ENCODE assay signal across 8 cellular contexts in genomic region chr11:17384002-17384511, GRCh38. TPM values are rescaled to one million over a fixed set of nuclear protein-coding genes. Genes with fewer than 3 reads are reported as not detected.
DNase-seq lines count a peak whose midpoint lies in the region; ATAC-seq, FAIRE-seq and TF ChIP-seq lines count a peak whose summit lies in the region.

No MANE protein-coding gene starts in this region.

- peak; percentile 93 for TF ChIP-seq CTCF in AG09319 (IDR thresholded peaks at IDR 0.05; ENCODE audit: low read depth, low read length)
- peak; percentile 92 for TF ChIP-seq CTCF in LNCAP (IDR thresholded peaks at IDR 0.05)
- TF ChIP-seq CTCF in RWPE1 (conservative IDR thresholded peaks at IDR 0.05; ENCODE audit: low read depth): peak; percentile 87
- TF ChIP-seq CTCF in pancreas (IDR thresholded peaks at IDR 0.05): peak; percentile 84 to 91 (median 86)
- peak; percentile 84 to 91 (median 86) for TF ChIP-seq CTCF in tibial nerve (IDR thresholded peaks at IDR 0.05)

- H3K27ac ChIP-seq in RWPE1 (no peak overlapping the region), pancreas (no peak overlapping the region), tibial nerve (no peak overlapping the region)

- H3K4me1 ChIP-seq in pancreas (peaks cover 0 to 6% (median 0%) of the 10 kb centered on the region in 3 donors), tibial nerve (peaks cover 0 to 8% (median 2%) of the 10 kb centered on the region in 4 donors)

- H3K36me3 ChIP-seq in pancreas (no peaks in the 10 kb centered on the region), tibial nerve (peaks cover 0 to 4% (median 0%) of the 10 kb centered on the region in 3 donors)

- 47 to 50% methylated on average over 6 of the region's 6 CpGs for WGBS in pancreas, 2 donors
- 39 to 52% methylated on average over 6 of the region's 6 CpGs for WGBS in tibial nerve, 2 donors

- TF ChIP-seq POLR2A in tibial nerve (IDR thresholded peaks at IDR 0.05): no peak

- CTCF ChIA-PET in RWPE1 (lab: Yijun Ruan, JAX): interaction anchor here (0.5 to 2.7 kb wide), 32 partner anchors 9 to 599 kb away, joined by 3 to 41 read pairs (median 4); partner anchors contain the start of gene USH1C

- DNase-seq in AG09319 (ENCODE audit: extremely low read depth, low read depth) (peak; percentile 53), GM19238 (ENCODE audit: insufficient read length, low spot score) (peak; percentile 50), RWPE1 (ENCODE audit: low spot score) (peak; percentile 50), foreskin melanocyte (peak; percentile 48), pancreas (peak in 5 of 6 donors; percentile 57 to 94 (median 79)), tibial nerve (ENCODE audit: low spot score in 2 of 2) (peak; percentile 23 to 40)
- peak; percentile 71 for DNase-seq in activated T-helper 9 cell treated with anti-CD3 and anti-CD28 coated beads, Interleukin-2, amount 50 U/mL, for 16 hours (ENCODE audit: low read depth)

- H3K9me3 ChIP-seq in pancreas (no peaks in the 10 kb centered on the region), tibial nerve (no peaks in the 10 kb centered on the region)

- no peaks in the 10 kb centered on the region for H3K27me3 ChIP-seq in pancreas
- peaks cover 0 to 13% of the 10 kb centered on the region in 2 donors for H3K27me3 ChIP-seq in tibial nerve

- FAIRE-seq in pancreas (lab: Jason Lieb, UNC): no peak

- H3K4me3 ChIP-seq in pancreas (no peak overlapping the region), tibial nerve (no peak overlapping the region)

- intact Hi-C loops in pancreas (cut with DNase I): loop anchor here in 1 of 3 donors (2.0 kb wide), 1 partner anchor 117 kb away; no protein-coding TSS in a partner anchor

- TF ChIP-seq EP300 in tibial nerve (IDR thresholded peaks at IDR 0.05): no peak

- POLR2A ChIA-PET in RWPE1 (lab: Yijun Ruan, JAX; ENCODE audit: low non-redundant PET): no interaction called here

- ATAC-seq in pancreas: peak; percentile 39 to 77 (median 64)

RNA-seq across cellular contexts. Expression of gene KCNJ11, which starts 4.4 kb away (rescaled TPM):
- total RNA-seq in pancreas: 10 to 100 TPM in 4 of 6 donors, 1 to 10 TPM in 2; 5.0 to 12.4 (median 11.1) TPM
- polyA plus RNA-seq in pancreas: 10 to 100 TPM in 1 of 2 donors, 1 to 10 TPM in 1; 9.9 to 17.7 TPM
- 10 to 100 TPM in 1 of 4 donors, 1 to 10 TPM in 2, under 1 TPM in 1; 0.59 to 19.7 (median 3.5) TPM for total RNA-seq in tibial nerve

RNA-seq across cellular contexts. Expression of gene NCR3LG1, which starts 32.5 kb away (rescaled TPM):
- total RNA-seq in pancreas: 1 to 10 TPM in 4 of 6 donors, under 1 TPM in 2; 0.83 to 1.6 (median 1.1) TPM
- under 1 TPM; 0.42 to 0.85 TPM for polyA plus RNA-seq in pancreas
- 1 to 10 TPM; 1.0 to 2.2 (median 2.0) TPM for total RNA-seq in tibial nerve
